In genomic region chr2:142841788-142842187, GRCh38 we compare ENCODE assay signal across 21 cellular contexts.
"Had no signal": no experiment of that assay in that cellular context is flagged by ENCODE, and none has a peak within 500 bp of the region (broad histone marks: within the 10 kb centered on the region; RNA-seq: fewer than 3 reads in every experiment).

No MANE protein-coding gene starts in this region.

- H3K4me1 ChIP-seq: spleen, testis, tibial nerve, upper lobe of right lung had no signal

- H3K4me2 ChIP-seq: hepatocyte had no signal

- H3K9me3 ChIP-seq: neutrophil, ovary, spleen, testis, tibial nerve, upper lobe of right lung had no signal

- DNase-seq: cerebellar nuclear complex; dorsolateral prefrontal cortex; effector CD8-positive, alpha-beta T cell; foreskin keratinocyte; head of caudate nucleus; left colon; left ventricle myocardium superior; naive thymus-derived CD4-positive, alpha-beta T cell; ovary; right cardiac atrium; spleen; stimulated activated CD4-positive, alpha-beta T cell treated with anti-CD3 and anti-CD28 coated beads, Interleukin-15, amount 100 ng/mL, for 24 hours; stimulated activated CD4-positive, alpha-beta T cell treated with anti-CD3 and anti-CD28 coated beads, Interleukin-1b, Interleukin-23, amount 100 ng/mL, for 48 hours; stimulated activated CD4-positive, alpha-beta T cell treated with anti-CD3 and anti-CD28 coated beads, Interleukin-4, amount 100 ng/mL, for 24 hours; testis; upper lobe of right lung had no signal

- H3K27me3 ChIP-seq: dorsolateral prefrontal cortex, foreskin keratinocyte, hepatocyte, neutrophil, ovary, spleen, testis, tibial nerve, upper lobe of right lung had no signal

- H3K36me3 ChIP-seq: neutrophil, ovary, spleen, tibial nerve, upper lobe of right lung had no signal

- H2AFZ ChIP-seq: hepatocyte had no signal

- H3K79me2 ChIP-seq: hepatocyte had no signal

- H3K4me3 ChIP-seq: coronary artery, dorsolateral prefrontal cortex, hepatocyte, lung, ovary, spleen, testis, tibial nerve, upper lobe of right lung had no signal

- H3K27ac ChIP-seq: coronary artery, dorsolateral prefrontal cortex, foreskin keratinocyte, hepatocyte, neutrophil, ovary, spleen, testis, tibial nerve, upper lobe of right lung had no signal
